In the genomic region with DNA sequence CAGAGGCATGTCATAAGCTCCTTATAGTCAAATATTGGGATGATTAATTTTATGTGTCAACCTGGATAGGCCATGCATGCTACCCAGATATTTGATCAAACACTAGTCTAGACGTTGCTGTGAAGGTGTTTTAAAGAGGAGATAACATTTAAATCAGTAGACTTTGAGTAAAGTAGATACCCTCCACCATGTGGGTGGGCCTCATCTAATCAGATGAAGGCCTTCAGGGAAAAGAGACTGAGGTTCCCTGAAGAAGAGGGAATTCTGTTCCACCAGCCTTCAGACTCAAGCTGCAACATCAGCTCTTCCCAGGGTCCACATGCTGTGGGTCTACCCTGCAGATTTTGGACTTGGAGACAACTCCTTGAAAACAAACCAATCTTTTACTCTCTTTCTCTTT, we compare ENCODE assay signal across 15 cellular contexts. TPM values are rescaled to one million over a fixed set of nuclear protein-coding genes. Genes with fewer than 3 reads are reported as not detected.
DNase-seq lines count a peak whose midpoint lies in the region; ATAC-seq and TF ChIP-seq lines count a peak whose summit lies in the region.
"Had no signal": no experiment of that assay in that cellular context is flagged by ENCODE, and none has a peak within 500 bp of the region (broad histone marks: within the 10 kb centered on the region; RNA-seq: fewer than 3 reads in every experiment).

No MANE protein-coding gene starts in this region.

- H3K27ac ChIP-seq in neural progenitor cell (no peak overlapping the region), esophagus muscularis mucosa (replicated peaks in 1 of 4) (no peak overlapping the region), mammary epithelial cell (ENCODE audit: insufficient read depth, low read depth, low read length) (no peak overlapping the region)
- H3K27ac ChIP-seq: C4-2B had no signal

- H3K4me2 ChIP-seq in neural progenitor cell (no peak overlapping the region), mammary epithelial cell (ENCODE audit: insufficient read depth, low read depth, low read length) (no peak overlapping the region)
- H3K4me2 ChIP-seq: A549, GM23338 had no signal

- no peak for TF ChIP-seq EP300 in esophagus muscularis mucosa (IDR thresholded peaks at IDR 0.05)

- dilution Hi-C loops in mammary epithelial cell (cut with HindIII; ENCODE audit: low sequenced_read_pairs), result no loop called here

- no peaks in the 10 kb centered on the region for H3K79me2 ChIP-seq in neural progenitor cell (ENCODE audit: low read depth)
- H3K79me2 ChIP-seq in mammary epithelial cell (ENCODE audit: insufficient read depth, low read length), result no peaks in the 10 kb centered on the region

- H3K36me3 Mint-ChIP-seq in activated T-helper 17 cell treated with anti-CD3 and anti-CD28 coated beads, Interleukin-2, amount 50 U/mL, for 72 hours (ENCODE audit: low read depth), result peaks cover 27% of the 10 kb centered on the region
- H3K36me3 Mint-ChIP-seq in central memory CD8-positive, alpha-beta T cell (ENCODE audit: insufficient read depth), result peaks cover 7% of the 10 kb centered on the region
- H3K36me3 Mint-ChIP-seq in neural progenitor cell, result peaks cover 1% of the 10 kb centered on the region

- no peaks in the 10 kb centered on the region for H3K36me3 ChIP-seq in neural progenitor cell
- H3K36me3 ChIP-seq in esophagus muscularis mucosa, result no peaks in the 10 kb centered on the region
- no peaks in the 10 kb centered on the region for H3K36me3 ChIP-seq in mammary epithelial cell (ENCODE audit: insufficient read depth, low read length)
- H3K36me3 ChIP-seq: BE2C had no signal

- H4K20me1 ChIP-seq in neural progenitor cell (ENCODE audit: low read depth), result no peaks in the 10 kb centered on the region
- H4K20me1 ChIP-seq in mammary epithelial cell (ENCODE audit: insufficient read depth, low read length), result no peaks in the 10 kb centered on the region

- H3K27me3 ChIP-seq in neural progenitor cell (no peaks in the 10 kb centered on the region), esophagus muscularis mucosa (no peaks in the 10 kb centered on the region), mammary epithelial cell (ENCODE audit: insufficient read depth, low read length) (no peaks in the 10 kb centered on the region)
- H3K27me3 ChIP-seq: BE2C had no signal

- H3K27ac Mint-ChIP-seq in activated T-helper 17 cell treated with anti-CD3 and anti-CD28 coated beads, Interleukin-2, amount 50 U/mL, for 72 hours, result peak overlapping the region; percentile 2
- peak overlapping the region; percentile 2 for H3K27ac Mint-ChIP-seq in central memory CD8-positive, alpha-beta T cell (ENCODE audit: low read depth)
- peak overlapping the region; percentile 23 for H3K27ac Mint-ChIP-seq in neural progenitor cell
- H3K27ac Mint-ChIP-seq: GM23338 had no signal

- no peak overlapping the region for H3K4me3 Mint-ChIP-seq in activated T-helper 17 cell treated with anti-CD3 and anti-CD28 coated beads, Interleukin-2, amount 50 U/mL, for 72 hours
- H3K4me3 Mint-ChIP-seq in central memory CD8-positive, alpha-beta T cell, result no peak overlapping the region
- no peak overlapping the region for H3K4me3 Mint-ChIP-seq in neural progenitor cell
- H3K4me3 Mint-ChIP-seq: CD4-positive, alpha-beta memory T cell; GM23338 had no signal

- no peak for ATAC-seq in activated T-helper 17 cell treated with anti-CD3 and anti-CD28 coated beads, Interleukin-2, amount 50 U/mL, for 72 hours (replicated peaks)
- no peak for ATAC-seq in central memory CD8-positive, alpha-beta T cell (replicated peaks; ENCODE audit: extremely low read depth, poor library complexity, severe bottlenecking)
- ATAC-seq: A549, GM23338, HepG2 had no signal

- 94% methylated on average over 1 of the region's 1 CpG for WGBS in esophagus muscularis mucosa
- 50% methylated on average over 1 of the region's 1 CpG for WGBS in mammary epithelial cell (ENCODE audit: low coverage, missing lambda C conversion rate)

- H3K4me1 ChIP-seq in neural progenitor cell, result no peaks in the 10 kb centered on the region
- H3K4me1 ChIP-seq in esophagus muscularis mucosa, result peaks cover 0 to 16% (median 12%) of the 10 kb centered on the region in 4 donors
- H3K4me1 ChIP-seq in mammary epithelial cell (ENCODE audit: insufficient read depth, low read length), result no peaks in the 10 kb centered on the region
- H3K4me1 ChIP-seq: A549, BE2C had no signal

- H3K9me3 ChIP-seq in neural progenitor cell (ENCODE audit: low read depth) (no peaks in the 10 kb centered on the region), esophagus muscularis mucosa (no peaks in the 10 kb centered on the region), mammary epithelial cell (replicated peaks; ENCODE audit: insufficient read depth, low read length) (no peaks in the 10 kb centered on the region)
- H3K9me3 ChIP-seq: A549, BE2C had no signal

- no peak for TF ChIP-seq CTCF in neural progenitor cell (IDR thresholded peaks at IDR 0.05)
- TF ChIP-seq CTCF in esophagus muscularis mucosa (IDR thresholded peaks at IDR 0.05), result no peak
- no peak for TF ChIP-seq CTCF in mammary epithelial cell (conservative IDR thresholded peaks at IDR 0.05 in 1 of 2, IDR thresholded peaks at IDR 0.05 in 1 of 2; ENCODE audit: extremely low read depth in 1 of 2, insufficient read depth in 1 of 2, low read depth in 1 of 2, low read length in 2 of 2)

- no peak overlapping the region for H3K9ac ChIP-seq in neural progenitor cell
- H3K9ac ChIP-seq in mammary epithelial cell (ENCODE audit: insufficient read depth, low read length), result no peak overlapping the region

- no peaks in the 10 kb centered on the region for H3K27me3 Mint-ChIP-seq in activated T-helper 17 cell treated with anti-CD3 and anti-CD28 coated beads, Interleukin-2, amount 50 U/mL, for 72 hours
- no peaks in the 10 kb centered on the region for H3K27me3 Mint-ChIP-seq in central memory CD8-positive, alpha-beta T cell
- H3K27me3 Mint-ChIP-seq in neural progenitor cell (ENCODE audit: insufficient read depth, low read depth), result peaks cover 8% of the 10 kb centered on the region
- H3K27me3 Mint-ChIP-seq: CD4-positive, alpha-beta memory T cell had no signal

- CTCF ChIA-PET in mammary epithelial cell (lab: Charles Lee; ENCODE audit: low non-redundant PET), result no interaction called here

- no peak for DNase-seq in central memory CD8-positive, alpha-beta T cell (ENCODE audit: low spot score in 2 of 2)
- no peak for DNase-seq in neural progenitor cell (ENCODE audit: low spot score)
- no peak for DNase-seq in esophagus muscularis mucosa (ENCODE audit: extremely low spot score)
- DNase-seq in activated CD4-positive, alpha-beta T cell treated with anti-CD3 and anti-CD28 coated beads for 48 hours, result no peak
- no peak for DNase-seq in mammary epithelial cell
- DNase-seq: BE2C; CD4-positive, alpha-beta memory T cell; DMS79; H7 had no signal

- no peaks in the 10 kb centered on the region for H3F3A ChIP-seq in neural progenitor cell (ENCODE audit: low read depth)

- intact Hi-C loops in esophagus muscularis mucosa (cut with DNase I) (loop anchor here (10.0 kb wide), 1 partner anchor 79 kb away; no protein-coding TSS in a partner anchor), mammary epithelial cell (cut with micrococcal nuclease) (no loop called here)

- H3K4me1 Mint-ChIP-seq in activated T-helper 17 cell treated with anti-CD3 and anti-CD28 coated beads, Interleukin-2, amount 50 U/mL, for 72 hours, result peaks cover 24% of the 10 kb centered on the region
- H3K4me1 Mint-ChIP-seq in central memory CD8-positive, alpha-beta T cell, result peaks cover 35% of the 10 kb centered on the region
- peaks cover 24% of the 10 kb centered on the region for H3K4me1 Mint-ChIP-seq in neural progenitor cell

- H2AFZ ChIP-seq in neural progenitor cell (replicated peaks) (no peak overlapping the region), mammary epithelial cell (ENCODE audit: low read depth, low read length) (no peak overlapping the region)
- H2AFZ ChIP-seq: GM23338 had no signal

- TF ChIP-seq POLR2A in esophagus muscularis mucosa (IDR thresholded peaks at IDR 0.05; ENCODE audit: low read depth), result no peak

- no peaks in the 10 kb centered on the region for H3K9me3 Mint-ChIP-seq in activated T-helper 17 cell treated with anti-CD3 and anti-CD28 coated beads, Interleukin-2, amount 50 U/mL, for 72 hours
- no peaks in the 10 kb centered on the region for H3K9me3 Mint-ChIP-seq in central memory CD8-positive, alpha-beta T cell
- H3K9me3 Mint-ChIP-seq in neural progenitor cell, result peaks cover 8% of the 10 kb centered on the region
- H3K9me3 Mint-ChIP-seq: CD4-positive, alpha-beta memory T cell had no signal

- no TSS peak for BruUV-seq in mammary epithelial cell (replicated peaks; lab: Mats Ljungman, UMichigan)

- in situ Hi-C loops in mammary epithelial cell (cut with MboI; ENCODE audit: low sequenced_read_pairs in 2 of 2), result no loop called here

- H3K4me3 ChIP-seq in neural progenitor cell, result no peak overlapping the region
- no peak overlapping the region for H3K4me3 ChIP-seq in esophagus muscularis mucosa
- H3K4me3 ChIP-seq in mammary epithelial cell (replicated peaks in 1 of 3; ENCODE audit: insufficient read depth in 1 of 3, low read depth in 2 of 3, low read length in 3 of 3), result no peak overlapping the region
- H3K4me3 ChIP-seq: A549, GM12878, GM23338 had no signal

RNA-seq across cellular contexts. Expression of a gene that starts 11.4 kb away (rescaled TPM):
- 10 to 100 TPM; 36.9 to 39.4 TPM for total RNA-seq in activated T-helper 17 cell treated with anti-CD3 and anti-CD28 coated beads, Interleukin-2, amount 50 U/mL, for 72 hours
- 4.9 and 8.2 TPM in 2 replicates for total RNA-seq in neural progenitor cell (ENCODE audit: low replicate concordance)
- total RNA-seq in esophagus muscularis mucosa, result 10 to 100 TPM; 18.3 to 47.2 (median 32.9) TPM
- 10 to 100 TPM in 1 of 2 donors, 1 to 10 TPM in 1; 7.8 to 69.7 TPM for total RNA-seq in mammary epithelial cell
- 4.8 TPM for polyA plus RNA-seq in mammary epithelial cell
- polyA minus RNA-seq in mammary epithelial cell, result 3.5 TPM
